13 cellular contexts compared by ENCODE assay signal in genomic region chr4:26127851-26128337, GRCh38.
DNase-seq lines count a peak whose midpoint lies in the region; ATAC-seq and TF ChIP-seq lines count a peak whose summit lies in the region.
"Had no signal": no experiment of that assay in that cellular context is flagged by ENCODE, and none has a peak within 500 bp of the region (broad histone marks: within the 10 kb centered on the region; RNA-seq: fewer than 3 reads in every experiment).

No MANE protein-coding gene starts in this region.

- no peak overlapping the region for H3K27ac Mint-ChIP-seq in stimulated activated memory B cell treated with anti-CD40 and anti-IgM and Interleukin-4, amounts not matched to agents 10 μg/mL and 1 μg/mL and 100 μg/mL, for 72 hours

- H3K9me3 Mint-ChIP-seq in stimulated activated memory B cell treated with anti-CD40 and anti-IgM and Interleukin-4, amounts not matched to agents 10 μg/mL and 1 μg/mL and 100 μg/mL, for 72 hours: peaks cover 3% of the 10 kb centered on the region

- DNase-seq in LHCN-M2 (ENCODE audit: low read depth): peak; percentile 44
- DNase-seq in RPMI7951 (ENCODE audit: low read depth): peak; percentile 55
- DNase-seq in left lobe of liver (ENCODE audit: low spot score): peak; percentile 51
- no peak for DNase-seq in dermis blood vessel endothelial cell
- DNase-seq in cerebellar nuclear complex (lab: John Stamatoyannopoulos, UW): no peak
- no peak for DNase-seq in activated gamma-delta T cell treated with Interleukin-2 at 50 U/mL for 16 hours
- DNase-seq: activated CD4-positive, alpha-beta T cell treated with anti-CD3 and anti-CD28 coated beads, Interleukin-2, amount 50 U/mL, for 48 hours; activated effector memory CD4-positive, alpha-beta T cell treated with Interleukin-2 at 50 U/mL for 16 hours; Caco-2; NCI-H1436 treated with DMSO at 0.1 percent for 48 hours had no signal

- H3K27me3 Mint-ChIP-seq in stimulated activated memory B cell treated with anti-CD40 and anti-IgM and Interleukin-4, amounts not matched to agents 10 μg/mL and 1 μg/mL and 100 μg/mL, for 72 hours: no peaks in the 10 kb centered on the region

- no peak overlapping the region for H3K4me3 Mint-ChIP-seq in stimulated activated memory B cell treated with anti-CD40 and anti-IgM and Interleukin-4, amounts not matched to agents 10 μg/mL and 1 μg/mL and 100 μg/mL, for 72 hours
- H3K4me3 Mint-ChIP-seq: stimulated activated naive CD8-positive, alpha-beta T cell treated with anti-CD3 and anti-CD28 coated beads, Interleukin-15, Interleukin-2, amounts not matched to agents 100 ng/mL and 50 ng/mL, for 24 hours had no signal

- H3K27ac ChIP-seq in C4-2B: peak overlapping the region; percentile 37

- TF ChIP-seq CTCF in C4-2B (conservative IDR thresholded peaks at IDR 0.05): peak; percentile 23; the same call in 1 of the 2 replicates

- peak; percentile 82 for ATAC-seq in left lobe of liver
- ATAC-seq in stimulated activated memory B cell treated with anti-CD40 and anti-IgM and Interleukin-4, amounts not matched to agents 10 μg/mL and 1 μg/mL and 100 μg/mL, for 72 hours: no peak

- peaks cover 38% of the 10 kb centered on the region for H3K4me1 Mint-ChIP-seq in stimulated activated memory B cell treated with anti-CD40 and anti-IgM and Interleukin-4, amounts not matched to agents 10 μg/mL and 1 μg/mL and 100 μg/mL, for 72 hours

- H3K36me3 Mint-ChIP-seq in stimulated activated memory B cell treated with anti-CD40 and anti-IgM and Interleukin-4, amounts not matched to agents 10 μg/mL and 1 μg/mL and 100 μg/mL, for 72 hours: peaks cover 6% of the 10 kb centered on the region

Comparison
In these comparisons a context has a peak if more than half of its experiments do, and no peak if none do; other contexts are left out.
1. DNase-seq: peak in LHCN-M2 (single experiment), RPMI7951 (single experiment) and left lobe of liver (single experiment); none in dermis blood vessel endothelial cell (single experiment), cerebellar nuclear complex (0 of 2) and activated gamma-delta T cell treated with Interleukin-2 at 50 U/mL for 16 hours (single experiment).